16 cellular contexts compared by ENCODE assay signal in the genomic region with DNA sequence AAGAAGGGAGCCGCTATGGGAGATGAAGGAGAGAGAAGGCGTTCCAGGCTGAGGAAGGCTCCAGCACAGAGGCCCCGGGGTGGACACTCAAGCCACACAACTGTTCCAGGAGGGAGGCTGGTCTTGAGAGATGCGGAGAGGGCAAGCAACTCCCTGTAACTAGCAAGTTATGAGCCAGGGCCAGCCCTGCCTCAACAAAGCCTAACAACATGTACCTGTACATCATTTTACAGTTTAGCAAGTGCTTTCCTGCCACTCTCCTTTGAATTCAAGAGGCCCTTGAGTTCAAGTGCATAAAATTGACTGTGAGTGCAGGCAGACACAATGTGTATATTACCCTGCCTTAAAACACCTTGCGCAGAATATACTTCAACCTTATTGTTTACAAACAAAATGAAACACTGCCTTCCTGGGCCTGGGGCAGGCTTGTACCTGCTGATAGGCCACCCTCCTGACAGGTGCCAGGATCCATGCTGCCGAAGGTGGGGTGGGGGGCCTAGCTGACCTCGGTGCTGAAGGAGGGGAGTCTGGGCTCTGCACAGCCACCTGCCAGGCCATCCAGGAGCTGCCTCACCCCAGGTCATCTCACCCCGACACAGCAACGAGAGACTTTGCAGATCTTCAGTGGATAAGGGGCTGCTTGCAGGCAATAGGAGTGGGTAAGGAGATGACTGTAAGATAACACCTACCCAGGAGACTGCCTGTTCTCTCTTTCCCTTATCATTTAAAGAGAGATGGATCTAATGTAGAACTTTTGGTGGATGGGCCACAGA.
A peak's percentile ranks its signal among the peaks of the same experiment; 100 is the strongest.
DNase-seq lines count a peak whose midpoint lies in the region; ATAC-seq and TF ChIP-seq lines count a peak whose summit lies in the region.
"Had no signal": no experiment of that assay in that cellular context is flagged by ENCODE, and none has a peak within 500 bp of the region (broad histone marks: within the 10 kb centered on the region; RNA-seq: fewer than 3 reads in every experiment).

No MANE protein-coding gene starts in this region.

- H3K27me3 Mint-ChIP-seq in activated CD4-positive, alpha-beta T cell treated with anti-CD3 and anti-CD28 coated beads, Interleukin-2, amount 10 ng/mL, durations not matched to agents 24 days and 14 days, result no peaks in the 10 kb centered on the region

- H3K4me1 ChIP-seq in lower lobe of right lung (peaks cover 19% of the 10 kb centered on the region), body of pancreas (no peaks in the 10 kb centered on the region)

- H3K9me3 Mint-ChIP-seq in activated CD4-positive, alpha-beta T cell treated with anti-CD3 and anti-CD28 coated beads, Interleukin-2, amount 10 ng/mL, durations not matched to agents 24 days and 14 days, result no peaks in the 10 kb centered on the region

- 83 to 87% methylated on average over 9 of the region's 9 CpGs for WGBS in body of pancreas, 2 donors

- no peak for TF ChIP-seq POLR2A in body of pancreas (IDR thresholded peaks at IDR 0.05)

- H3K9me3 ChIP-seq in lower lobe of right lung (no peaks in the 10 kb centered on the region), body of pancreas (no peaks in the 10 kb centered on the region)
- H3K9me3 ChIP-seq: ascending aorta had no signal

- ATAC-seq in lower lobe of right lung, result peak; percentile 74 to 76
- ATAC-seq in body of pancreas, result no peak
- no peak for ATAC-seq in GM21717 (IDR thresholded peaks at IDR 0.05; ENCODE audit: unreplicated experiment)

- H3K27me3 ChIP-seq in lower lobe of right lung (ENCODE audit: low read depth) (no peaks in the 10 kb centered on the region), body of pancreas (no peaks in the 10 kb centered on the region)
- H3K27me3 ChIP-seq: ascending aorta had no signal

- intact Hi-C loops in lower lobe of right lung (cut with DNase I) (no loop called here), body of pancreas (cut with DNase I) (no loop called here)
- intact Hi-C loops in activated CD4-positive, alpha-beta T cell treated with anti-CD3 and anti-CD28 coated beads, Interleukin-2, amount 10 ng/mL, durations not matched to agents 24 days and 14 days (cut with micrococcal nuclease), result no loop called here

- H3K27ac ChIP-seq in lower lobe of right lung, result no peak overlapping the region
- H3K27ac ChIP-seq in body of pancreas, result no peak overlapping the region
- H3K27ac ChIP-seq: ascending aorta had no signal

- no peak overlapping the region for H3K27ac Mint-ChIP-seq in activated CD4-positive, alpha-beta T cell treated with anti-CD3 and anti-CD28 coated beads, Interleukin-2, amount 10 ng/mL, durations not matched to agents 24 days and 14 days

- no peak for TF ChIP-seq CTCF in lower lobe of right lung (IDR thresholded peaks at IDR 0.05)
- no peak for TF ChIP-seq CTCF in body of pancreas (IDR thresholded peaks at IDR 0.05)

- H3K4me3 ChIP-seq in lower lobe of right lung (no peak overlapping the region), body of pancreas (no peak overlapping the region)
- H3K4me3 ChIP-seq: ascending aorta had no signal

- DNase-seq in DMS153 (lab: John Stamatoyannopoulos, UW) (peak; percentile 76), NCI-H1105 treated with DMSO at 0.1 percent for 48 hours (lab: John Stamatoyannopoulos, UW) (peak; percentile 93), NCI-H774 (lab: John Stamatoyannopoulos, UW) (peak; percentile 56), lower lobe of right lung (peak; percentile 53), body of pancreas (no peak)
- no peak for DNase-seq in effector CD4-positive, alpha-beta T cell
- DNase-seq in activated CD4-positive, alpha-beta T cell treated with anti-CD3 and anti-CD28 coated beads, Interleukin-2, amount 10 ng/mL, durations not matched to agents 24 days and 14 days, result no peak
- DNase-seq: activated naive CD4-positive, alpha-beta T cell treated with Interleukin-2 at 50 U/mL for 16 hours; cortex of kidney; GDM1; GOT3; KBM-7; retina; SHP77 treated with DMSO at 0.1 percent for 48 hours had no signal

- no peaks in the 10 kb centered on the region for H3K36me3 Mint-ChIP-seq in activated CD4-positive, alpha-beta T cell treated with anti-CD3 and anti-CD28 coated beads, Interleukin-2, amount 10 ng/mL, durations not matched to agents 24 days and 14 days (ENCODE audit: low read depth)

- peaks cover 3% of the 10 kb centered on the region for H3K4me1 Mint-ChIP-seq in activated CD4-positive, alpha-beta T cell treated with anti-CD3 and anti-CD28 coated beads, Interleukin-2, amount 10 ng/mL, durations not matched to agents 24 days and 14 days

- no peak overlapping the region for H3K4me3 Mint-ChIP-seq in activated CD4-positive, alpha-beta T cell treated with anti-CD3 and anti-CD28 coated beads, Interleukin-2, amount 10 ng/mL, durations not matched to agents 24 days and 14 days

- H3K36me3 ChIP-seq in lower lobe of right lung (no peaks in the 10 kb centered on the region), body of pancreas (replicated peaks in 1 of 2; ENCODE audit: insufficient read depth in 1 of 2, low read depth in 2 of 2) (no peaks in the 10 kb centered on the region)
- H3K36me3 ChIP-seq: ascending aorta had no signal

Comparison
In these comparisons a context has a peak if more than half of its experiments do, and no peak if none do; other contexts are left out.
1. DNase-seq: peak in DMS153 (single experiment), NCI-H1105 treated with DMSO at 0.1 percent for 48 hours (single experiment), NCI-H774 (single experiment) and lower lobe of right lung (single experiment); none in body of pancreas (0 of 4), effector CD4-positive, alpha-beta T cell (single experiment) and activated CD4-positive, alpha-beta T cell treated with anti-CD3 and anti-CD28 coated beads, Interleukin-2, amount 10 ng/mL, durations not matched to agents 24 days and 14 days (single experiment).
2. ATAC-seq: peak in lower lobe of right lung (2 of 2); none in body of pancreas (single experiment) and GM21717 (single experiment).